In genomic region chr6:63571883-63572732, GRCh38 we compare ENCODE assay signal across 8 cellular contexts. TPM values are rescaled to one million over a fixed set of nuclear protein-coding genes. Genes with fewer than 3 reads are reported as not detected.
DNase-seq lines count a peak whose midpoint lies in the region; ATAC-seq, FAIRE-seq and TF ChIP-seq lines count a peak whose summit lies in the region.

TSS of gene LOC128125822 (plus strand) at chr6:63572480.
TSS of gene PTP4A1 (plus strand) at chr6:63572480. CDS start at chr6:63576881, 4,401 bp downstream.

- peak; percentile 89 for ATAC-seq in HG02840 (IDR thresholded peaks at IDR 0.05; ENCODE audit: low FRiP score, unreplicated experiment)
- ATAC-seq in T-cell (replicated peaks in 1 of 4), result peak; percentile 86 to 93 (median 89)
- ATAC-seq in heart right ventricle, result peak; percentile 97 to 100 (median 98)
- peak; percentile 96 for ATAC-seq in upper lobe of left lung (ENCODE audit: low FRiP score in 2 of 2)

- H3K27ac ChIP-seq in adrenal gland (peak within 1 kb of the TSS; percentile 99 to 100 (median 99)), heart right ventricle (peak within 1 kb of the TSS; percentile 95 to 100 (median 99)), upper lobe of left lung (peak within 1 kb of the TSS; percentile 98 to 100 (median 100))

- peak; percentile 86 for DNase-seq in GM12891 (ENCODE audit: insufficient read length, low spot score)
- DNase-seq in NCI-H1436 treated with DMSO at 0.1 percent for 48 hours (lab: John Stamatoyannopoulos, UW), result peak; percentile 88
- peak; percentile 87 to 98 (median 96) for DNase-seq in T-cell
- DNase-seq in adrenal gland, result peak; percentile 97 to 99 (median 98)
- DNase-seq in heart right ventricle, result peak; percentile 96 to 98
- peak; percentile 96 to 100 (median 99) for DNase-seq in posterior cingulate gyrus
- DNase-seq in upper lobe of left lung, result peak; percentile 98 to 99

- H3K36me3 ChIP-seq in adrenal gland (replicated peaks in 1 of 2), result peaks cover 0 to 9% of the 10 kb centered on the region in 2 donors
- H3K36me3 ChIP-seq in heart right ventricle, result peaks cover 0 to 10% (median 4%) of the 10 kb centered on the region in 9 donors
- peaks cover 3 to 8% (median 6%) of the 10 kb centered on the region in 4 donors for H3K36me3 ChIP-seq in upper lobe of left lung

- peak in 3 of 4 donors; percentile 13 to 93 (median 57) for TF ChIP-seq EP300 in upper lobe of left lung (IDR thresholded peaks at IDR 0.05)

- peaks cover 10% of the 10 kb centered on the region for H3K36me3 Mint-ChIP-seq in T-cell

- H3K4me1 Mint-ChIP-seq in T-cell, result peaks cover 29 to 42% (median 38%) of the 10 kb centered on the region in 3 donors

- intact Hi-C loops in adrenal gland (cut with DNase I), result loop anchor here in 1 of 2 donors (10.0 kb wide), 1 partner anchor 217 kb away; no protein-coding TSS in a partner anchor
- intact Hi-C loops in heart right ventricle (cut with DNase I), result loop anchor here in 7 of 10 donors (1.0 to 10.0 kb wide), 8 partner anchors 63 to 220 kb away; partner anchors contain the start of gene PHF3 (in 4 of the 7)
- intact Hi-C loops in posterior cingulate gyrus (cut with DNase I), result loop anchor here (2.0 kb wide), 1 partner anchor 65 kb away; no protein-coding TSS in a partner anchor

- peak within 1 kb of the TSS; percentile 83 to 93 (median 86) for H3K4me3 ChIP-seq in adrenal gland
- peak within 1 kb of the TSS; percentile 77 to 97 (median 94) for H3K4me3 ChIP-seq in heart right ventricle
- H3K4me3 ChIP-seq in upper lobe of left lung, result peak within 1 kb of the TSS; percentile 73 to 85 (median 80)

- POLR2A ChIA-PET in T-cell (lab: Charles Lee), result no interaction called here

- H3K4me3 Mint-ChIP-seq in T-cell, result peak within 1 kb of the TSS; percentile 90 to 93 (median 91)

- peak; percentile 77 for TF ChIP-seq POLR2A in GM12891 (IDR thresholded peaks at IDR 0.05; ENCODE audit: low read depth, low read length)
- TF ChIP-seq POLR2A in adrenal gland (IDR thresholded peaks at IDR 0.05), result peak; percentile 99 to 100
- peak; percentile 39 to 100 (median 100) for TF ChIP-seq POLR2A in upper lobe of left lung (IDR thresholded peaks at IDR 0.05)

- peak within 1 kb of the TSS; percentile 94 to 98 for H3K27ac Mint-ChIP-seq in T-cell

- peaks cover 8 to 41% of the 10 kb centered on the region in 2 donors for H3K4me1 ChIP-seq in adrenal gland (replicated peaks in 1 of 2)
- peaks cover 0 to 39% (median 24%) of the 10 kb centered on the region in 9 donors for H3K4me1 ChIP-seq in heart right ventricle
- H3K4me1 ChIP-seq in upper lobe of left lung, result peaks cover 12 to 23% (median 20%) of the 10 kb centered on the region in 4 donors

- FAIRE-seq in GM12891 (lab: Jason Lieb, UNC), result peak; percentile 98

- no peaks in the 10 kb centered on the region for H3K9me3 ChIP-seq in adrenal gland (replicated peaks in 1 of 3)
- H3K9me3 ChIP-seq in heart right ventricle, result peaks cover 0 to 9% (median 0%) of the 10 kb centered on the region in 11 donors
- no peaks in the 10 kb centered on the region for H3K9me3 ChIP-seq in upper lobe of left lung

- H3K27me3 ChIP-seq in adrenal gland (no peaks in the 10 kb centered on the region), heart right ventricle (no peaks in the 10 kb centered on the region), upper lobe of left lung (no peaks in the 10 kb centered on the region)

- H3K27me3 Mint-ChIP-seq in T-cell, result no peaks in the 10 kb centered on the region

- WGBS in adrenal gland, 4 donors, result 0% methylated on average over 18 to 77 of the region's 77 CpGs
- 1% methylated on average over 68 to 73 of the region's 77 CpGs for WGBS in heart right ventricle, 2 donors
- 1% methylated on average over 16 to 40 of the region's 77 CpGs for WGBS in upper lobe of left lung, 2 donors

- no peaks in the 10 kb centered on the region for H3K9me3 Mint-ChIP-seq in T-cell

- CTCF ChIA-PET in T-cell (lab: Charles Lee), result interaction anchor here in 1 of 2 donors (0.7 kb wide), 1 partner anchor 63 kb away, joined by 5 read pairs; no protein-coding TSS in a partner anchor

- TF ChIP-seq CTCF in adrenal gland (IDR thresholded peaks at IDR 0.05) (peak in 2 of 6 experiments; percentile 2 to 4), heart right ventricle (IDR thresholded peaks at IDR 0.05) (no peak), upper lobe of left lung (IDR thresholded peaks at IDR 0.05) (no peak)

TF ChIP-seq in GM12891, 5 proteins besides CTCF, POLR2A, EP300 and RAD21:
- peak; percentile 92 for TF ChIP-seq POLR2AphosphoS5 (IDR thresholded peaks at IDR 0.05; ENCODE audit: low read depth, low read length)
- TF ChIP-seq POU2F2 (IDR thresholded peaks at IDR 0.05; ENCODE audit: low read depth, low read length), result peak; percentile 51; the same call in 1 of the 2 replicates
- TF ChIP-seq SPI1 (IDR thresholded peaks at IDR 0.05; ENCODE audit: low read depth, low read length), result no peak
- no peak for TF ChIP-seq PAX5 (IDR thresholded peaks at IDR 0.05; ENCODE audit: insufficient read depth, low read length, severe bottlenecking)
- peak; percentile 80 for TF ChIP-seq TAF1 (IDR thresholded peaks at IDR 0.05; ENCODE audit: low read depth, low read length)

RNA-seq across cellular contexts. Expression of gene PTP4A1, which starts in this region (rescaled TPM):
- 35.5 TPM for polyA plus RNA-seq in GM12891 (2012; ENCODE audit: low read depth, missing spikeins)
- 100 to 1,000 TPM in 2 of 5 donors, 10 to 100 TPM in 3; 28.9 to 160 (median 32.0) TPM for total RNA-seq in T-cell
- total RNA-seq in adrenal gland, result 100 to 1,000 TPM in 3 of 8 donors, 10 to 100 TPM in 5; 20.9 to 194 (median 59.7) TPM
- polyA plus RNA-seq in adrenal gland, result 100 to 1,000 TPM in 1 of 3 donors, 10 to 100 TPM in 1, 1 to 10 TPM in 1; 5.7 to 134 (median 21.2) TPM
- total RNA-seq in heart right ventricle, result 10 to 100 TPM; 30.0 to 69.9 (median 51.3) TPM
- 10 to 100 TPM in 1 of 2 donors, 1 to 10 TPM in 1; 2.6 to 13.6 TPM for polyA plus RNA-seq in heart right ventricle
- 100 to 1,000 TPM in 1 of 6 donors, 10 to 100 TPM in 4, 1 to 10 TPM in 1; 5.2 to 134 (median 57.9) TPM for total RNA-seq in upper lobe of left lung

Comparison
In these comparisons a context has a peak if more than half of its experiments do, and no peak if none do; other contexts are left out.
1. Peak in every context shown above with its lines: DNase-seq, ATAC-seq, H3K4me3 ChIP-seq and H3K27ac ChIP-seq.